Comparison of ENCODE assay signal across 8 cellular contexts in genomic region chr10:12605580-12606405, GRCh38.
DNase-seq lines count a peak whose midpoint lies in the region; ATAC-seq and TF ChIP-seq lines count a peak whose summit lies in the region.

No MANE protein-coding gene starts in this region.

- H3K4me3 Mint-ChIP-seq in IgD-negative memory B cell = peak overlapping the region; percentile 41 to 91 (median 82)
- H3K4me3 Mint-ChIP-seq in T-helper 1 cell treated with Interleukin-12 subunit alpha and Interleukin-12 subunit beta and Interleukin-4 antibody, amounts not matched to agents 30 μg/mL and 1 μg/mL, for 36 hours = peak overlapping the region; percentile 72

- intact Hi-C loops in left colon (cut with DNase I, micrococcal nuclease) = no loop called here

- no peak for TF ChIP-seq CTCF in astrocyte of the spinal cord (IDR thresholded peaks at IDR 0.05; ENCODE audit: low read depth, low read length)

- peak overlapping the region; percentile 3 for H3K4me3 ChIP-seq in astrocyte of the spinal cord (ENCODE audit: low read depth, low read length)

- H3K36me3 Mint-ChIP-seq in IgD-negative memory B cell = peaks cover 11% of the 10 kb centered on the region
- peaks cover 6% of the 10 kb centered on the region for H3K36me3 Mint-ChIP-seq in T-helper 1 cell treated with Interleukin-12 subunit alpha and Interleukin-12 subunit beta and Interleukin-4 antibody, amounts not matched to agents 30 μg/mL and 1 μg/mL, for 36 hours (ENCODE audit: low read depth)

- H3K9me3 Mint-ChIP-seq in IgD-negative memory B cell = no peaks in the 10 kb centered on the region
- peaks cover 3% of the 10 kb centered on the region for H3K9me3 Mint-ChIP-seq in T-helper 1 cell treated with Interleukin-12 subunit alpha and Interleukin-12 subunit beta and Interleukin-4 antibody, amounts not matched to agents 30 μg/mL and 1 μg/mL, for 36 hours

- peaks cover 12 to 28% (median 18%) of the 10 kb centered on the region in 3 donors for H3K4me1 Mint-ChIP-seq in IgD-negative memory B cell
- H3K4me1 Mint-ChIP-seq in T-helper 1 cell treated with Interleukin-12 subunit alpha and Interleukin-12 subunit beta and Interleukin-4 antibody, amounts not matched to agents 30 μg/mL and 1 μg/mL, for 36 hours (ENCODE audit: low read depth) = peaks cover 41% of the 10 kb centered on the region

- H3K27ac Mint-ChIP-seq in IgD-negative memory B cell = peak overlapping the region; percentile 78 to 92 (median 88)
- peak overlapping the region; percentile 98 for H3K27ac Mint-ChIP-seq in T-helper 1 cell treated with Interleukin-12 subunit alpha and Interleukin-12 subunit beta and Interleukin-4 antibody, amounts not matched to agents 30 μg/mL and 1 μg/mL, for 36 hours

- in situ Hi-C loops in astrocyte of the spinal cord (cut with HindIII; ENCODE audit: low sequenced_read_pairs) = no loop called here

- DNase-seq in COLO668 (lab: John Stamatoyannopoulos, UW; ENCODE audit: unreplicated experiment) (peak; percentile 80), astrocyte of the spinal cord (ENCODE audit: low read depth, low spot score) (peak; percentile 65), left colon (peak; percentile 84 to 93), cortex of kidney (lab: John Stamatoyannopoulos, UW) (no peak)
- peak in 2 of 3 donors; percentile 14 to 24 for DNase-seq in stimulated activated CD4-positive, alpha-beta T cell treated with anti-CD3 and anti-CD28 coated beads, TNF-alpha, amount 100 ng/mL, for 1 hour (ENCODE audit: low read depth in 3 of 3, low spot score in 1 of 3)

- peak; percentile 82 for ATAC-seq in GM19463 (IDR thresholded peaks at IDR 0.05; ENCODE audit: unreplicated experiment)
- peak; percentile 86 for ATAC-seq in left colon

- no peaks in the 10 kb centered on the region for H3K27me3 Mint-ChIP-seq in IgD-negative memory B cell
- no peaks in the 10 kb centered on the region for H3K27me3 Mint-ChIP-seq in T-helper 1 cell treated with Interleukin-12 subunit alpha and Interleukin-12 subunit beta and Interleukin-4 antibody, amounts not matched to agents 30 μg/mL and 1 μg/mL, for 36 hours (ENCODE audit: low read depth)
